22 cellular contexts compared by ENCODE assay signal in the genomic region with DNA sequence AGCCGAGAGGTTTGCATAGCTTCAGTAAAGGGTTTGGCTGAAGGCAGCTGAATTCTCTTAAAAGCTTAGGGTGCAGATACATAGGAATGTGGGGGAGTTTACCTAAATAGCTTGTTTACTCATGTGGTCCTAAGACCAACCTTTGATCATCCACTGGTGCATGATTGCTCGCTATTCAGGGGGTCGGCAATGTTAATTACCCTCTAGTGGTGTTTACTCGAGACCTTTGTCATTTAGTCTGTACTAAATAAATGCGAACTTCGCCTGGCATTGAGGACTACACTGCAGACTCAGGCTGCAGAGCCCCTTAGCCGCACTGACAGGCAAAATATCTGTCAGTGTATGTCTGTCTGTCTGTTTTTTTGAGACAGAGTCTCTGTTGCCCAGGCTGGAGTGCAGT. TPM values are rescaled to one million over a fixed set of nuclear protein-coding genes. Genes with fewer than 3 reads are reported as not detected.
DNase-seq lines count a peak whose midpoint lies in the region; ATAC-seq and TF ChIP-seq lines count a peak whose summit lies in the region.
"Had no signal": no experiment of that assay in that cellular context is flagged by ENCODE, and none has a peak within 500 bp of the region (broad histone marks: within the 10 kb centered on the region; RNA-seq: fewer than 3 reads in every experiment).

No MANE protein-coding gene starts in this region.

- CTCF ChIA-PET in CD8-positive, alpha-beta T cell (lab: Charles Lee) = interaction anchor here (1.1 to 1.7 kb wide), 6 partner anchors 10 to 73 kb away, joined by 3 to 6 read pairs (median 4); partner anchors contain the start of gene SRP9
- CTCF ChIA-PET in A673 (lab: Charles Lee) = no interaction called here

- H3K36me3 Mint-ChIP-seq in CD8-positive, alpha-beta T cell = peaks cover 80% of the 10 kb centered on the region
- H3K36me3 Mint-ChIP-seq in natural killer cell treated with Interleukin-12 subunit alpha and Interleukin-12 subunit beta and Interleukin-15 and Interleukin-18, amount 100 ng/mL, for 72 hours = peaks cover 11% of the 10 kb centered on the region

- ATAC-seq in CD8-positive, alpha-beta T cell = no peak
- no peak for ATAC-seq in natural killer cell treated with Interleukin-12 subunit alpha and Interleukin-12 subunit beta and Interleukin-15 and Interleukin-18, amount 100 ng/mL, for 72 hours
- no peak for ATAC-seq in HG02623 (IDR thresholded peaks at IDR 0.05; ENCODE audit: unreplicated experiment)
- ATAC-seq in GM21529 (IDR thresholded peaks at IDR 0.05; ENCODE audit: unreplicated experiment) = no peak

- no TSS peak for BruUV-seq in A673 (replicated peaks; lab: Mats Ljungman, UMichigan)

- POLR2A ChIA-PET in CD8-positive, alpha-beta T cell (lab: Charles Lee) = interaction anchor here (1.0 to 3.5 kb wide), 3 partner anchors 27 to 73 kb away, joined by 3 to 27 read pairs (median 9); partner anchors contain the start of genes SRP9 and TMEM63A
- POLR2A ChIA-PET in A673 (lab: Charles Lee; ENCODE audit: low non-redundant PET) = no interaction called here

- H3K4me3 Mint-ChIP-seq in CD8-positive, alpha-beta T cell = no peak overlapping the region
- H3K4me3 Mint-ChIP-seq in natural killer cell treated with Interleukin-12 subunit alpha and Interleukin-12 subunit beta and Interleukin-15 and Interleukin-18, amount 100 ng/mL, for 72 hours = peak overlapping the region; percentile 47
- H3K4me3 Mint-ChIP-seq: activated naive CD4-positive, alpha-beta T cell treated with anti-CD3 and anti-CD28 coated beads, Interleukin-2, amount 10 ng/mL, durations not matched to agents 7 days and 5 days; activated T-cell treated with anti-CD3 and anti-CD28 coated beads, Interleukin-2, amount 50 U/mL, for 72 hours; type B pancreatic cell had no signal

- peaks cover 78% of the 10 kb centered on the region for H3K4me1 Mint-ChIP-seq in CD8-positive, alpha-beta T cell (ENCODE audit: low read depth)
- peaks cover 43 to 45% of the 10 kb centered on the region in 2 donors for H3K4me1 Mint-ChIP-seq in natural killer cell treated with Interleukin-12 subunit alpha and Interleukin-12 subunit beta and Interleukin-15 and Interleukin-18, amount 100 ng/mL, for 72 hours (ENCODE audit: low read depth in 2 of 2)

- intact Hi-C loops in CD8-positive, alpha-beta T cell (cut with DNase I, micrococcal nuclease) = no loop called here
- intact Hi-C loops in A673 (cut with micrococcal nuclease; ENCODE audit: unreplicated experiment) = no loop called here

- H3K27ac Mint-ChIP-seq in CD8-positive, alpha-beta T cell = peak overlapping the region; percentile 96
- peak overlapping the region in 1 of 2 donors; percentile 46 for H3K27ac Mint-ChIP-seq in natural killer cell treated with Interleukin-12 subunit alpha and Interleukin-12 subunit beta and Interleukin-15 and Interleukin-18, amount 100 ng/mL, for 72 hours

- H3K27ac ChIP-seq in CD8-positive, alpha-beta T cell (ENCODE audit: low read depth, low read length) = peak overlapping the region; percentile 28
- H3K27ac ChIP-seq in caudate nucleus (ENCODE audit: low read depth, low read length) = peak overlapping the region; percentile 46
- H3K27ac ChIP-seq in A673 (ENCODE audit: low read depth, low read length, poor library complexity, severe bottlenecking) = no peak overlapping the region
- H3K27ac ChIP-seq: epithelial cell of prostate had no signal

- H3K9me3 Mint-ChIP-seq in CD8-positive, alpha-beta T cell = no peaks in the 10 kb centered on the region
- no peaks in the 10 kb centered on the region for H3K9me3 Mint-ChIP-seq in natural killer cell treated with Interleukin-12 subunit alpha and Interleukin-12 subunit beta and Interleukin-15 and Interleukin-18, amount 100 ng/mL, for 72 hours
- H3K9me3 Mint-ChIP-seq: activated naive CD4-positive, alpha-beta T cell treated with anti-CD3 and anti-CD28 coated beads, Interleukin-2, amount 10 ng/mL, durations not matched to agents 7 days and 5 days; activated T-cell treated with anti-CD3 and anti-CD28 coated beads, Interleukin-2, amount 50 U/mL, for 72 hours; type B pancreatic cell had no signal

- H3K4me3 ChIP-seq in CD8-positive, alpha-beta T cell (ENCODE audit: low read depth, low read length) = no peak overlapping the region
- H3K4me3 ChIP-seq in NT2/D1 (ENCODE audit: insufficient read length, low read depth) (no peak overlapping the region), A673 (ENCODE audit: low read depth, low read length, poor library complexity, severe bottlenecking) (no peak overlapping the region)

- H3K27me3 Mint-ChIP-seq in CD8-positive, alpha-beta T cell (ENCODE audit: low read depth) = no peaks in the 10 kb centered on the region
- no peaks in the 10 kb centered on the region for H3K27me3 Mint-ChIP-seq in natural killer cell treated with Interleukin-12 subunit alpha and Interleukin-12 subunit beta and Interleukin-15 and Interleukin-18, amount 100 ng/mL, for 72 hours
- H3K27me3 Mint-ChIP-seq: activated naive CD4-positive, alpha-beta T cell treated with anti-CD3 and anti-CD28 coated beads, Interleukin-2, amount 10 ng/mL, durations not matched to agents 7 days and 5 days; type B pancreatic cell had no signal

- no peak for DNase-seq in CD8-positive, alpha-beta T cell
- peak; percentile 78 for DNase-seq in NT2/D1 (ENCODE audit: low read depth, low spot score)
- no peak for DNase-seq in caudate nucleus (lab: John Stamatoyannopoulos, UW)
- no peak for DNase-seq in natural killer cell treated with Interleukin-12 subunit alpha and Interleukin-12 subunit beta and Interleukin-15 and Interleukin-18, amount 100 ng/mL, for 72 hours (ENCODE audit: low spot score)
- no peak for DNase-seq in A673 (ENCODE audit: low spot score)
- DNase-seq in activated CD4-positive, alpha-beta T cell treated with anti-CD3 and anti-CD28 coated beads for 1 hour = no peak
- DNase-seq: activated naive CD4-positive, alpha-beta T cell treated with anti-CD3 and anti-CD28 coated beads, Interleukin-2, amount 10 ng/mL, durations not matched to agents 7 days and 5 days; COR-L47; DMS79 treated with DMSO at 0.1 percent for 48 hours; H7; IMR-90; NCI-H1105 treated with DMSO at 0.1 percent for 48 hours; NCI-H2029 treated with DMSO at 0.1 percent for 48 hours; NCI-H226 had no signal

- no peak for TF ChIP-seq CTCF in CD8-positive, alpha-beta T cell (IDR thresholded peaks at IDR 0.05)
- no peak for TF ChIP-seq CTCF in A673 (conservative IDR thresholded peaks at IDR 0.05; ENCODE audit: low read depth, low read length)

- no peaks in the 10 kb centered on the region for H3K9me3 ChIP-seq in CD8-positive, alpha-beta T cell (ENCODE audit: low read length)
- H3K9me3 ChIP-seq in NT2/D1 (ENCODE audit: insufficient read depth, low read length) = peaks cover 27% of the 10 kb centered on the region; the same call in 1 of the 2 replicates
- no peaks in the 10 kb centered on the region for H3K9me3 ChIP-seq in A673 (ENCODE audit: low read depth, low read length, poor library complexity, severe bottlenecking)

- peaks cover 46% of the 10 kb centered on the region for H3K36me3 ChIP-seq in CD8-positive, alpha-beta T cell (ENCODE audit: insufficient read depth, low read length)
- H3K36me3 ChIP-seq in NT2/D1 (ENCODE audit: insufficient read depth, insufficient read length, low read length) (peaks cover 64% of the 10 kb centered on the region), A673 (ENCODE audit: insufficient read depth, low read length, poor library complexity, severe bottlenecking) (peaks cover 6% of the 10 kb centered on the region)

- H3K9ac ChIP-seq in NT2/D1 (ENCODE audit: insufficient read length, low read depth) = no peak overlapping the region

- peaks cover 71% of the 10 kb centered on the region for H3K4me1 ChIP-seq in CD8-positive, alpha-beta T cell (ENCODE audit: insufficient read depth, low read length)
- H3K4me1 ChIP-seq in NT2/D1 (ENCODE audit: insufficient read depth, insufficient read length) = peaks cover 9% of the 10 kb centered on the region
- H3K4me1 ChIP-seq in A673 (ENCODE audit: insufficient read depth, low read length, poor library complexity, severe bottlenecking) = no peaks in the 10 kb centered on the region

- no peaks in the 10 kb centered on the region for H3K27me3 ChIP-seq in CD8-positive, alpha-beta T cell (ENCODE audit: insufficient read depth, low read length)
- no peaks in the 10 kb centered on the region for H3K27me3 ChIP-seq in NT2/D1 (ENCODE audit: insufficient read depth, insufficient read length)
- H3K27me3 ChIP-seq in A673 (replicated peaks; ENCODE audit: insufficient read depth, low read depth, low read length, poor library complexity) = no peaks in the 10 kb centered on the region

RNA-seq across cellular contexts. Expression of gene TMEM63A, which starts 31.8 kb away (rescaled TPM):
- 100 to 1,000 TPM; 132 to 144 TPM for total RNA-seq in CD8-positive, alpha-beta T cell
- 10 to 100 TPM; 42.7 to 53.6 TPM for total RNA-seq in natural killer cell treated with Interleukin-12 subunit alpha and Interleukin-12 subunit beta and Interleukin-15 and Interleukin-18, amount 100 ng/mL, for 72 hours
- total RNA-seq in A673 (2021) = 25.3 and 31.2 TPM in 2 replicates

RNA-seq across cellular contexts. Expression of gene LEFTY1, which starts 38.6 kb away (rescaled TPM):
- total RNA-seq in CD8-positive, alpha-beta T cell = not detected
- not detected for total RNA-seq in natural killer cell treated with Interleukin-12 subunit alpha and Interleukin-12 subunit beta and Interleukin-15 and Interleukin-18, amount 100 ng/mL, for 72 hours
- 0.24 TPM in 1 of 2 replicates, not detected in the other for total RNA-seq in A673 (2021)
- total RNA-seq: activated CD8-positive, alpha-beta memory T cell treated with anti-CD3 and anti-CD28 coated beads for 36 hours; activated T-cell treated with anti-CD3 and anti-CD28 coated beads, Interleukin-2, amount 50 U/mL, for 72 hours; IMR-90; lung microvascular endothelial cell; pulmonary artery endothelial cell had no signal

RNA-seq across cellular contexts. Expression of gene EPHX1, which starts 40.4 kb away (rescaled TPM):
- total RNA-seq in CD8-positive, alpha-beta T cell = under 1 TPM; 0.72 to 0.92 TPM
- 1 to 10 TPM; 1.6 to 2.4 TPM for total RNA-seq in natural killer cell treated with Interleukin-12 subunit alpha and Interleukin-12 subunit beta and Interleukin-15 and Interleukin-18, amount 100 ng/mL, for 72 hours
- total RNA-seq in A673 (2021) = 22.4 and 22.8 TPM in 2 replicates
